ENCODE assay signal across 8 cellular contexts in genomic region chr5:150153957-150154617, GRCh38. TPM values are rescaled to one million over a fixed set of nuclear protein-coding genes. Genes with fewer than 3 reads are reported as not detected.
DNase-seq lines count a peak whose midpoint lies in the region; ATAC-seq, FAIRE-seq and TF ChIP-seq lines count a peak whose summit lies in the region.

No MANE protein-coding gene starts in this region.

- DNase-seq in AG09309 (ENCODE audit: low read depth) (no peak), IMR-90 (peak; percentile 80), K562 (ENCODE audit: extremely low read depth in 1 of 4, low spot score in 3 of 4) (no peak), activated gamma-delta T cell (lab: John Stamatoyannopoulos, UW) (no peak), COLO829 (ENCODE audit: low spot score) (no peak), foreskin keratinocyte (no peak)

- CTCF ChIA-PET in IMR-90 (lab: Yijun Ruan, JAX) (interaction anchor here (0.6 to 0.7 kb wide), 3 partner anchors 60 to 196 kb away, joined by 3 read pairs; no protein-coding TSS in a partner anchor), K562 (lab: Yijun Ruan, JAX; ENCODE audit: low intra/inter-chr PET ratio) (no interaction called here)

- H2BK120ac ChIP-seq in IMR-90 (ENCODE audit: low read depth, low read length), result peak overlapping the region; percentile 85

- BruUV-seq in IMR-90 (replicated peaks; lab: Mats Ljungman, UMichigan), result no TSS peak
- no TSS peak for BruUV-seq in K562 (replicated peaks; lab: Mats Ljungman, UMichigan)

- H3K27ac ChIP-seq in IMR-90 (ENCODE audit: insufficient read depth, low read length) (peak overlapping the region; percentile 91), K562 (ENCODE audit: extremely low read depth, low read depth, low read length) (no peak overlapping the region), mucosa of rectum (ENCODE audit: low read depth in 2 of 2, low read length in 2 of 2) (peak overlapping the region; percentile 73 to 77), foreskin keratinocyte (no peak overlapping the region)

- H2AK5ac ChIP-seq in IMR-90 (ENCODE audit: low read depth, low read length), result peak overlapping the region; percentile 94

- in situ Hi-C loops in IMR-90 (cut with MboI; ENCODE audit: low sequenced_read_pairs) (no loop called here), K562 (cut with MboI) (no loop called here)

- H3K36me3 ChIP-seq in IMR-90 (ENCODE audit: control insufficient read depth, insufficient read depth, low read length) (peaks cover 36% of the 10 kb centered on the region; the same call in 1 of the 2 replicates), K562 (ENCODE audit: control insufficient read depth, insufficient read depth, low read length) (no peaks in the 10 kb centered on the region), mucosa of rectum (ENCODE audit: control insufficient read depth in 2 of 2, insufficient read depth in 2 of 2, low read length in 2 of 2) (no peaks in the 10 kb centered on the region)

- H2BK5ac ChIP-seq in IMR-90 (ENCODE audit: low read depth, low read length, poor library complexity, severe bottlenecking), result peak overlapping the region; percentile 91

- TF ChIP-seq RAD21 in IMR-90 (IDR thresholded peaks at IDR 0.05; ENCODE audit: low read length), result no peak; the same call in 1 of the 2 replicates
- no peak for TF ChIP-seq RAD21 in K562 (CRISPR knock-in tag; conservative IDR thresholded peaks at IDR 0.05 in 1 of 2, IDR thresholded peaks at IDR 0.05 in 1 of 2)

- peak; percentile 77 for TF ChIP-seq POLR2A in IMR-90 (IDR thresholded peaks at IDR 0.05; ENCODE audit: low read depth, low read length)
- no peak for TF ChIP-seq POLR2A in K562 (conservative IDR thresholded peaks at IDR 0.05)

- H4K91ac ChIP-seq in IMR-90 (ENCODE audit: insufficient read depth, low read depth, low read length), result peak overlapping the region; percentile 98

- ATAC-seq in IMR-90 (ENCODE audit: low read depth) (peak; percentile 42), K562 (peak; percentile 71), GM21381 (IDR thresholded peaks at IDR 0.05; ENCODE audit: unreplicated experiment) (no peak), foreskin keratinocyte (no peak)

- peak overlapping the region; percentile 88 for H3K56ac ChIP-seq in IMR-90 (ENCODE audit: extremely low read depth, insufficient read depth, low read length)

- H2BK15ac ChIP-seq in IMR-90 (ENCODE audit: low read depth, low read length), result peak overlapping the region; percentile 27; the same call in 1 of the 3 replicates

- H3K9me3 ChIP-seq in IMR-90 (ENCODE audit: control insufficient read depth, insufficient read depth, low read length), result no peaks in the 10 kb centered on the region
- no peaks in the 10 kb centered on the region for H3K9me3 ChIP-seq in K562 (replicated peaks; ENCODE audit: control insufficient read depth, insufficient read depth, low read depth, low read length)
- H3K9me3 ChIP-seq in mucosa of rectum (ENCODE audit: control insufficient read depth in 2 of 2, low read length in 2 of 2), result no peaks in the 10 kb centered on the region

- H3K9me1 ChIP-seq in IMR-90 (ENCODE audit: insufficient read depth, low read length) (peaks cover 32% of the 10 kb centered on the region), K562 (ENCODE audit: control insufficient read depth, insufficient read depth, low read length) (no peaks in the 10 kb centered on the region)

- peak overlapping the region; percentile 96 for H2AK9ac ChIP-seq in IMR-90 (replicated peaks; ENCODE audit: low read depth, low read length, poor library complexity)

- TF ChIP-seq CTCF in AG09309 (IDR thresholded peaks at IDR 0.05; ENCODE audit: control insufficient read depth, insufficient read depth, low read depth, low read length, missing control alignments) (peak; percentile 14), IMR-90 (conservative IDR thresholded peaks at IDR 0.05; ENCODE audit: low read depth, low read length) (0 out of 2 replicates have a peak, but pooled peaks have one; percentile 21), K562 (IDR thresholded peaks at IDR 0.05 in 2 of 3, conservative IDR thresholded peaks at IDR 0.05 in 1 of 3; ENCODE audit: insufficient read depth in 2 of 3, low read depth in 1 of 3, low read length in 3 of 3) (0 out of 6 replicates have a peak, but pooled peaks of 1 of the 3 experiments have one; percentile 6), foreskin keratinocyte (conservative IDR thresholded peaks at IDR 0.05) (no peak)

- H3K27me3 ChIP-seq in IMR-90 (ENCODE audit: control insufficient read depth, insufficient read depth, low read length) (no peaks in the 10 kb centered on the region), K562 (ENCODE audit: control insufficient read depth in 2 of 2, insufficient read depth in 2 of 2, low read length in 2 of 2) (peaks cover 22 to 50% of the 10 kb centered on the region in 2 experiments; a peak in 4 of 5 replicates), mucosa of rectum (ENCODE audit: control insufficient read depth in 2 of 2, insufficient read depth in 2 of 2, low read length in 2 of 2) (no peaks in the 10 kb centered on the region), foreskin keratinocyte (peaks cover 45% of the 10 kb centered on the region)

- peak overlapping the region; percentile 74 to 89; a peak in 2 of 4 replicates for H4K8ac ChIP-seq in IMR-90 (ENCODE audit: low read depth in 2 of 2, low read length in 2 of 2)

- peak overlapping the region; percentile 99 for H3K4ac ChIP-seq in IMR-90 (ENCODE audit: low read depth, low read length)

- H3K4me1 ChIP-seq in IMR-90 (ENCODE audit: control insufficient read depth, insufficient read depth, low read length), result peaks cover 41% of the 10 kb centered on the region
- peaks cover 4 to 11% of the 10 kb centered on the region in 2 experiments; a peak in 4 of 5 replicates for H3K4me1 ChIP-seq in K562 (replicated peaks in 1 of 2; ENCODE audit: control insufficient read depth in 2 of 2, insufficient read depth in 2 of 2, low read length in 2 of 2)
- H3K4me1 ChIP-seq in mucosa of rectum (ENCODE audit: control insufficient read depth in 2 of 2, insufficient read depth in 2 of 2, low read length in 2 of 2), result peaks cover 4 to 5% of the 10 kb centered on the region in 2 donors
- no peaks in the 10 kb centered on the region for H3K4me1 ChIP-seq in foreskin keratinocyte

- H2BK20ac ChIP-seq in IMR-90 (ENCODE audit: low read depth, low read length), result peak overlapping the region; percentile 56

- 15% methylated on average over 5 of the region's 9 CpGs; no CpG with 5 or more reads in 1 of the 2 experiments for WGBS in IMR-90 (ENCODE audit: extremely low coverage in 2 of 2, insufficient read length in 1 of 2), 2 experiments
- WGBS in K562 (ENCODE audit: insufficient coverage, low coverage, missing lambda C conversion rate), result 14% methylated on average over 9 of the region's 9 CpGs

- peaks cover 46% of the 10 kb centered on the region for H4K20me1 ChIP-seq in IMR-90 (ENCODE audit: insufficient read depth, low read length)
- peaks cover 7% of the 10 kb centered on the region; the same call in 1 of the 2 replicates for H4K20me1 ChIP-seq in K562 (replicated peaks; ENCODE audit: control insufficient read depth, insufficient read depth, low read length)

- no peak for TF ChIP-seq EP300 in K562 (IDR thresholded peaks at IDR 0.05; ENCODE audit: low read length)

- H2AFZ ChIP-seq in IMR-90 (replicated peaks; ENCODE audit: low read length, poor library complexity) (peak overlapping the region; percentile 53), K562 (ENCODE audit: low read depth, low read length) (no peak overlapping the region)

- peak overlapping the region; percentile 96 for H3K14ac ChIP-seq in IMR-90 (replicated peaks; ENCODE audit: low read depth, low read length)

- no peaks in the 10 kb centered on the region for H3K79me2 ChIP-seq in K562 (ENCODE audit: control insufficient read depth, insufficient read depth, low read length)

- peak overlapping the region; percentile 83 for H3K18ac ChIP-seq in IMR-90 (ENCODE audit: low read depth, low read length)

- peak overlapping the region; percentile 8; the same call in 1 of the 2 replicates for H4K5ac ChIP-seq in IMR-90 (ENCODE audit: low read depth, low read length)

- dilution Hi-C loops in IMR-90 (cut with HindIII; ENCODE audit: low sequenced_read_pairs, unreplicated experiment), result no loop called here

- POLR2A ChIA-PET in IMR-90 (lab: Charles Lee; ENCODE audit: unreplicated experiment), result interaction anchor here (0.7 kb wide), 1 partner anchor 10 kb away, joined by 3 read pairs; no protein-coding TSS in a partner anchor
- POLR2A ChIA-PET in K562 (lab: Yijun Ruan, JAX), result interaction anchor here (0.6 to 1.5 kb wide), 3 partner anchors 10 to 895 kb away, joined by 3 read pairs; no protein-coding TSS in a partner anchor

- H3K4me3 ChIP-seq in AG09309 (ENCODE audit: control insufficient read depth, low read depth, low read length) (peak overlapping the region; percentile 89), IMR-90 (ENCODE audit: insufficient read depth, low read depth, low read length) (peak overlapping the region; percentile 76), K562 (no peak overlapping the region), mucosa of rectum (ENCODE audit: low read length in 2 of 2) (peak overlapping the region; percentile 51 to 65)

- H3K23ac ChIP-seq in IMR-90 (ENCODE audit: low read depth, low read length), result peak overlapping the region; percentile 94

- peaks cover 5 to 66% of the 10 kb centered on the region in 2 experiments for H3K79me1 ChIP-seq in IMR-90 (ENCODE audit: low read depth in 1 of 2, low read length in 2 of 2)

- peak overlapping the region; percentile 99 for H3K9ac ChIP-seq in IMR-90 (ENCODE audit: low read depth, low read length)
- H3K9ac ChIP-seq in K562 (ENCODE audit: insufficient read depth in 1 of 2, low read depth in 2 of 2, low read length in 2 of 2), result no peak overlapping the region
- H3K9ac ChIP-seq in mucosa of rectum (ENCODE audit: low read depth in 1 of 2, low read length in 2 of 2), result peak overlapping the region; percentile 24 to 44

- intact Hi-C loops in IMR-90 (cut with micrococcal nuclease) (loop anchor here (1.0 to 2.0 kb wide), 3 partner anchors 11 to 23 kb away; no protein-coding TSS in a partner anchor), K562 (cut with micrococcal nuclease) (no loop called here)

- no peak for FAIRE-seq in K562 (lab: Jason Lieb, UNC)

- H3K4me2 ChIP-seq in IMR-90 (ENCODE audit: low read depth, low read length) (peak overlapping the region; percentile 93), K562 (ENCODE audit: insufficient read depth, low read length) (no peak overlapping the region)

RNA-seq across cellular contexts. Expression of gene PDGFRB, which starts 1.6 kb away (rescaled TPM):
- total RNA-seq in IMR-90 (2012; rRNA removed) (81.9 and 108 TPM in 2 replicates), K562 (2014; rRNA removed) (0.09 TPM in 1 of 2 replicates, not detected in the other), K562 (2014; rRNA removed; fragmentation: Illumina TruSeq; extraction: Trizol) (0.07 and 0.13 TPM in 2 replicates), K562 (2015; rRNA removed; fragmentation: Illumina TruSeq; extraction: Trizol) (not detected in 2 replicates), K562 (2021) (0.51 and 0.86 TPM in 2 replicates), foreskin keratinocyte (not detected in 2 replicates)
- polyA plus RNA-seq in IMR-90 (2012; rRNA removed) (122 and 124 TPM in 2 replicates), K562 (2011; rRNA removed) (1.1 and 1.5 TPM in 2 replicates), K562 (2014; fragmentation: Illumina TruSeq; extraction: Trizol) (0.03 and 0.09 TPM in 2 replicates), K562 (2014; fragmentation: Nextera tagmentation; extraction: Ambion mirVana) (not detected), K562 (2014; rRNA removed) (0.01 and 0.07 TPM in 2 replicates), foreskin keratinocyte (not detected in 2 replicates)
- polyA plus RNA-seq in IMR-90 (2012; cell fraction: cytosol; rRNA removed), result 69.9 and 116 TPM in 2 replicates
- 238 and 330 TPM in 2 replicates for polyA plus RNA-seq in IMR-90 (2012; cell fraction: nucleus; rRNA removed; ENCODE audit: low replicate concordance)
- 2.1 and 7.7 TPM in 2 replicates for total RNA-seq in K562 (2011; cell fraction: chromatin; rRNA removed; ENCODE audit: low replicate concordance)
- total RNA-seq in K562 (2011; cell fraction: nucleolus; rRNA removed), result 1.8 and 5.2 TPM in 2 replicates
- 3.0 and 3.6 TPM in 2 replicates for total RNA-seq in K562 (2011; cell fraction: nucleoplasm; rRNA removed)
- polyA plus RNA-seq in K562 (2011; cell fraction: cytosol; rRNA removed), result 0.71 and 1.6 TPM in 2 replicates
- 2.5 and 3.8 TPM in 2 replicates for polyA plus RNA-seq in K562 (2011; cell fraction: nucleus; rRNA removed)
- polyA plus RNA-seq in K562 (2012), result 0.14 and 0.29 TPM in 2 replicates
- 0.48 and 1.0 TPM in 2 replicates for polyA minus RNA-seq in K562 (2011; rRNA and poly(A)+ RNA removed)
- 2.6 and 3.1 TPM in 2 replicates for polyA minus RNA-seq in K562 (2011; cell fraction: cytosol; rRNA and poly(A)+ RNA removed)
- polyA minus RNA-seq in K562 (2011; cell fraction: nucleus; rRNA and poly(A)+ RNA removed), result 1.5 and 3.9 TPM in 2 replicates

RNA-seq across cellular contexts. Expression of gene CDX1, which starts 12.5 kb away (rescaled TPM):
- total RNA-seq in IMR-90 (2012; rRNA removed), result 0.18 TPM in 1 of 2 replicates, not detected in the other
- 0.22 and 0.24 TPM in 2 replicates for polyA plus RNA-seq in IMR-90 (2012; rRNA removed)
- 0.22 and 0.56 TPM in 2 replicates for polyA plus RNA-seq in IMR-90 (2012; cell fraction: cytosol; rRNA removed)
- 0.28 and 0.41 TPM in 2 replicates for polyA plus RNA-seq in IMR-90 (2012; cell fraction: nucleus; rRNA removed; ENCODE audit: low replicate concordance)
- total RNA-seq in K562 (2011; cell fraction: chromatin; rRNA removed; ENCODE audit: low replicate concordance), result not detected in 2 replicates
- not detected in 2 replicates for total RNA-seq in K562 (2011; cell fraction: nucleolus; rRNA removed)
- not detected in 2 replicates for total RNA-seq in K562 (2011; cell fraction: nucleoplasm; rRNA removed)
- not detected in 2 replicates for total RNA-seq in K562 (2014; rRNA removed)
- total RNA-seq in K562 (2014; rRNA removed; fragmentation: Illumina TruSeq; extraction: Trizol), result not detected in 2 replicates
- not detected in 2 replicates for total RNA-seq in K562 (2015; rRNA removed; fragmentation: Illumina TruSeq; extraction: Trizol)
- total RNA-seq in K562 (2021), result 0.16 TPM in 1 of 2 replicates, not detected in the other
- 0.06 TPM in 1 of 2 replicates, not detected in the other for polyA plus RNA-seq in K562 (2011; rRNA removed)
- not detected in 2 replicates for polyA plus RNA-seq in K562 (2011; cell fraction: cytosol; rRNA removed)
- polyA plus RNA-seq in K562 (2011; cell fraction: nucleus; rRNA removed), result not detected in 2 replicates
- not detected in 2 replicates for polyA plus RNA-seq in K562 (2012)
- not detected in 2 replicates for polyA plus RNA-seq in K562 (2014; fragmentation: Illumina TruSeq; extraction: Trizol)
- not detected for polyA plus RNA-seq in K562 (2014; fragmentation: Nextera tagmentation; extraction: Ambion mirVana)
- polyA plus RNA-seq in K562 (2014; rRNA removed), result not detected in 2 replicates
- not detected in 2 replicates for polyA minus RNA-seq in K562 (2011; rRNA and poly(A)+ RNA removed)
- polyA minus RNA-seq in K562 (2011; cell fraction: cytosol; rRNA and poly(A)+ RNA removed), result not detected in 2 replicates
- polyA minus RNA-seq in K562 (2011; cell fraction: nucleus; rRNA and poly(A)+ RNA removed), result not detected in 2 replicates
- not detected in 2 replicates for total RNA-seq in foreskin keratinocyte
- polyA plus RNA-seq in foreskin keratinocyte, result not detected in 2 replicates

RNA-seq across cellular contexts. Expression of gene SLC6A7, which starts 35.8 kb away (rescaled TPM):
- total RNA-seq in IMR-90 (2012; rRNA removed) (under 0.01 TPM in 1 of 2 replicates, not detected in the other), K562 (2014; rRNA removed) (not detected in 2 replicates), K562 (2014; rRNA removed; fragmentation: Illumina TruSeq; extraction: Trizol) (not detected in 2 replicates), K562 (2015; rRNA removed; fragmentation: Illumina TruSeq; extraction: Trizol) (not detected in 2 replicates), K562 (2021) (not detected in 2 replicates), foreskin keratinocyte (not detected in 2 replicates)
- polyA plus RNA-seq in IMR-90 (2012; rRNA removed) (not detected in 2 replicates), K562 (2011; rRNA removed) (not detected in 2 replicates), K562 (2014; fragmentation: Illumina TruSeq; extraction: Trizol) (not detected in 2 replicates), K562 (2014; fragmentation: Nextera tagmentation; extraction: Ambion mirVana) (not detected), K562 (2014; rRNA removed) (not detected in 2 replicates), foreskin keratinocyte (not detected in 2 replicates)
- polyA plus RNA-seq in IMR-90 (2012; cell fraction: cytosol; rRNA removed), result 0.01 TPM in 1 of 2 replicates, not detected in the other
- polyA plus RNA-seq in IMR-90 (2012; cell fraction: nucleus; rRNA removed; ENCODE audit: low replicate concordance), result 0.08 and 0.16 TPM in 2 replicates
- not detected in 2 replicates for total RNA-seq in K562 (2011; cell fraction: chromatin; rRNA removed; ENCODE audit: low replicate concordance)
- not detected in 2 replicates for total RNA-seq in K562 (2011; cell fraction: nucleolus; rRNA removed)
- not detected in 2 replicates for total RNA-seq in K562 (2011; cell fraction: nucleoplasm; rRNA removed)
- not detected in 2 replicates for polyA plus RNA-seq in K562 (2011; cell fraction: cytosol; rRNA removed)
- polyA plus RNA-seq in K562 (2011; cell fraction: nucleus; rRNA removed), result not detected in 2 replicates
- polyA plus RNA-seq in K562 (2012), result not detected in 2 replicates
- polyA minus RNA-seq in K562 (2011; rRNA and poly(A)+ RNA removed), result not detected in 2 replicates
- not detected in 2 replicates for polyA minus RNA-seq in K562 (2011; cell fraction: cytosol; rRNA and poly(A)+ RNA removed)
- not detected in 2 replicates for polyA minus RNA-seq in K562 (2011; cell fraction: nucleus; rRNA and poly(A)+ RNA removed)

Comparison
In these comparisons a context has a peak if more than half of its experiments do, and no peak if none do; other contexts are left out.
1. ATAC-seq: peak in IMR-90 (single experiment) and K562 (single experiment); none in GM21381 (single experiment) and foreskin keratinocyte (single experiment).
2. H3K27ac ChIP-seq: peak in IMR-90 (single experiment) and mucosa of rectum (2 of 2); none in K562 (single experiment) and foreskin keratinocyte (single experiment).
3. H3K9ac ChIP-seq: peak in IMR-90 (single experiment) and mucosa of rectum (2 of 2); none in K562 (0 of 2).